ENCODE assay signal across 1 cellular context in genomic region chr5:139745800-139746690, GRCh38.
TF ChIP-seq lines count a peak whose summit lies in the region.

No MANE protein-coding gene starts in this region.

TF ChIP-seq in HepG2, 621 proteins besides CTCF, POLR2A, EP300 and RAD21 (continued from another document and continues in another):
- TF ChIP-seq ZNF326 (CRISPR knock-in tag; IDR thresholded peaks at IDR 0.05; ENCODE audit: borderline replicate concordance) (no peak), DPF2 (CRISPR knock-in tag; IDR thresholded peaks at IDR 0.05; ENCODE audit: borderline replicate concordance, low read depth) (no peak), ZSCAN29 (CRISPR knock-in tag; conservative IDR thresholded peaks at IDR 0.05) (no peak), KDM5A (IDR thresholded peaks at IDR 0.05; ENCODE audit: borderline replicate concordance, low read length) (no peak), ZBTB34 (CRISPR knock-in tag; IDR thresholded peaks at IDR 0.05) (0 out of 2 replicates have a peak, but pooled peaks have one; percentile 24), ZHX2 (IDR thresholded peaks at IDR 0.05; ENCODE audit: low read depth) (no peak), ZHX2 (CRISPR knock-in tag; IDR thresholded peaks at IDR 0.05; ENCODE audit: borderline replicate concordance) (no peak), ZNF503 (CRISPR knock-in tag; IDR thresholded peaks at IDR 0.05) (peak; percentile 51; the same call in 1 of the 2 replicates), GPN1 (CRISPR knock-in tag; IDR thresholded peaks at IDR 0.05; ENCODE audit: borderline replicate concordance) (no peak), ETV6 (CRISPR knock-in tag; conservative IDR thresholded peaks at IDR 0.05) (no peak), ZBTB7A (CRISPR knock-in tag; IDR thresholded peaks at IDR 0.05) (0 out of 2 replicates have a peak, but pooled peaks have one; percentile 34), ISX (CRISPR knock-in tag; conservative IDR thresholded peaks at IDR 0.05) (no peak), SKIL (CRISPR knock-in tag; IDR thresholded peaks at IDR 0.05; ENCODE audit: borderline replicate concordance) (no peak), NFAT5 (CRISPR knock-in tag; IDR thresholded peaks at IDR 0.05) (no peak), EEA1 (CRISPR knock-in tag; IDR thresholded peaks at IDR 0.05; ENCODE audit: borderline replicate concordance) (no peak), TCF7 (IDR thresholded peaks at IDR 0.05; ENCODE audit: low read depth) (peak; percentile 34), ZNF574 (CRISPR knock-in tag; IDR thresholded peaks at IDR 0.05) (peak; percentile 40), ZNF766 (CRISPR knock-in tag; IDR thresholded peaks at IDR 0.05; ENCODE audit: borderline replicate concordance) (peak; percentile 58; the same call in 1 of the 2 replicates), PCBP1 (IDR thresholded peaks at IDR 0.05; ENCODE audit: borderline replicate concordance, low read depth, low read length) (0 out of 2 replicates have a peak, but pooled peaks have one; percentile 48), MED1 (CRISPR knock-in tag; IDR thresholded peaks at IDR 0.05) (peak; percentile 36; the same call in 1 of the 2 replicates), HMG20A (CRISPR knock-in tag; IDR thresholded peaks at IDR 0.05; ENCODE audit: borderline replicate concordance) (no peak), ZNF44 (CRISPR knock-in tag; IDR thresholded peaks at IDR 0.05) (0 out of 2 replicates have a peak, but pooled peaks have one; percentile 40), ATAD3A (CRISPR knock-in tag; IDR thresholded peaks at IDR 0.05) (no peak), ZBED4 (CRISPR knock-in tag; IDR thresholded peaks at IDR 0.05; ENCODE audit: borderline replicate concordance) (no peak), MATR3 (CRISPR knock-in tag; IDR thresholded peaks at IDR 0.05) (no peak)
